1 cellular context compared by ENCODE assay signal in genomic region chr2:96685592-96686459, GRCh38.
TF ChIP-seq lines count a peak whose summit lies in the region.

No MANE protein-coding gene starts in this region.

TF ChIP-seq in HepG2, 621 proteins besides CTCF, POLR2A, EP300 and RAD21 (continued from another document and continues in another):
- no peak for TF ChIP-seq USF2 (IDR thresholded peaks at IDR 0.05; ENCODE audit: low read depth, low read length)
- TF ChIP-seq USF2 (CRISPR knock-in tag; IDR thresholded peaks at IDR 0.05; ENCODE audit: borderline replicate concordance): no peak
- peak; percentile 100 for TF ChIP-seq ZNF343 (CRISPR knock-in tag; IDR thresholded peaks at IDR 0.05)
- TF ChIP-seq SRSF9 (IDR thresholded peaks at IDR 0.05; ENCODE audit: borderline replicate concordance, insufficient read depth, low read depth, low read length, poor library complexity, severe bottlenecking): no peak
- TF ChIP-seq ZSCAN9 (CRISPR knock-in tag; IDR thresholded peaks at IDR 0.05; ENCODE audit: borderline replicate concordance): 0 out of 2 replicates have a peak, but pooled peaks have one; percentile 67
- TF ChIP-seq ZBTB34 (CRISPR knock-in tag; IDR thresholded peaks at IDR 0.05): no peak
- TF ChIP-seq CCAR2 (optimal IDR thresholded peaks at IDR 0.05; ENCODE audit: low read depth, low read length): no peak
- TF ChIP-seq PPARG (CRISPR knock-in tag; conservative IDR thresholded peaks at IDR 0.05): peak; percentile 84
- TF ChIP-seq ZNF281 (CRISPR knock-in tag; IDR thresholded peaks at IDR 0.05; ENCODE audit: borderline replicate concordance): peak; percentile 24; the same call in 1 of the 2 replicates
- TF ChIP-seq HOXA5 (CRISPR knock-in tag; IDR thresholded peaks at IDR 0.05): no peak
- TF ChIP-seq ZNF3 (CRISPR knock-in tag; IDR thresholded peaks at IDR 0.05): no peak
- peak; percentile 91; the same call in 1 of the 2 replicates for TF ChIP-seq ZSCAN21 (CRISPR knock-in tag; IDR thresholded peaks at IDR 0.05; ENCODE audit: borderline replicate concordance)
- TF ChIP-seq ZNF724P (CRISPR knock-in tag; IDR thresholded peaks at IDR 0.05; ENCODE audit: borderline replicate concordance): no peak
- 0 out of 2 replicates have a peak, but pooled peaks have one; percentile 45 for TF ChIP-seq ZNF512 (CRISPR knock-in tag; IDR thresholded peaks at IDR 0.05)
- TF ChIP-seq MBD4 (IDR thresholded peaks at IDR 0.05; ENCODE audit: borderline replicate concordance, low read length): no peak
- no peak for TF ChIP-seq NPAS2 (CRISPR knock-in tag; IDR thresholded peaks at IDR 0.05; ENCODE audit: borderline replicate concordance)
- no peak for TF ChIP-seq SIN3A (IDR thresholded peaks at IDR 0.05; ENCODE audit: borderline replicate concordance, low read depth, low read length)
- TF ChIP-seq SOX13 (IDR thresholded peaks at IDR 0.05): no peak
- TF ChIP-seq SOX13 (CRISPR knock-in tag; conservative IDR thresholded peaks at IDR 0.05 in 1 of 2, IDR thresholded peaks at IDR 0.05 in 1 of 2): 0 out of 4 replicates have a peak, but pooled peaks of 1 of the 2 experiments have one; percentile 32
- TF ChIP-seq FOXO4 (CRISPR knock-in tag; conservative IDR thresholded peaks at IDR 0.05): no peak
- TF ChIP-seq MXD1 (CRISPR knock-in tag; IDR thresholded peaks at IDR 0.05): no peak
- TF ChIP-seq ZNF569 (CRISPR knock-in tag; IDR thresholded peaks at IDR 0.05; ENCODE audit: borderline replicate concordance): no peak
- peak; percentile 68; the same call in 1 of the 2 replicates for TF ChIP-seq ETV6 (CRISPR knock-in tag; conservative IDR thresholded peaks at IDR 0.05)
- no peak for TF ChIP-seq ZNF275 (CRISPR knock-in tag; IDR thresholded peaks at IDR 0.05; ENCODE audit: borderline replicate concordance)
- peak; percentile 66; the same call in 1 of the 2 replicates for TF ChIP-seq ZNF280D (CRISPR knock-in tag; IDR thresholded peaks at IDR 0.05)
- TF ChIP-seq ATM (IDR thresholded peaks at IDR 0.05; ENCODE audit: borderline replicate concordance): no peak
- TF ChIP-seq ZSCAN31 (CRISPR knock-in tag; IDR thresholded peaks at IDR 0.05; ENCODE audit: low read depth): no peak; the same call in 1 of the 2 replicates
- TF ChIP-seq DMTF1 (CRISPR knock-in tag; IDR thresholded peaks at IDR 0.05): no peak
- TF ChIP-seq DR1 (CRISPR knock-in tag; IDR thresholded peaks at IDR 0.05): no peak
- no peak for TF ChIP-seq RORA (CRISPR knock-in tag; IDR thresholded peaks at IDR 0.05)
- TF ChIP-seq ONECUT2 (CRISPR knock-in tag; IDR thresholded peaks at IDR 0.05): no peak
- TF ChIP-seq ZC3H13 (CRISPR knock-in tag; IDR thresholded peaks at IDR 0.05): no peak
- no peak for TF ChIP-seq ZNF564 (CRISPR knock-in tag; IDR thresholded peaks at IDR 0.05)
- TF ChIP-seq NCOA5 (CRISPR knock-in tag; IDR thresholded peaks at IDR 0.05): no peak
- no peak for TF ChIP-seq ESRRA (CRISPR knock-in tag; IDR thresholded peaks at IDR 0.05; ENCODE audit: low read depth)
- TF ChIP-seq SIX1 (CRISPR knock-in tag; IDR thresholded peaks at IDR 0.05; ENCODE audit: borderline replicate concordance): no peak
- no peak for TF ChIP-seq XBP1 (CRISPR knock-in tag; IDR thresholded peaks at IDR 0.05)
- no peak for TF ChIP-seq CENPX (CRISPR knock-in tag; IDR thresholded peaks at IDR 0.05)
- no peak for TF ChIP-seq ZBTB44 (CRISPR knock-in tag; IDR thresholded peaks at IDR 0.05)
- TF ChIP-seq ZNF775 (CRISPR knock-in tag; IDR thresholded peaks at IDR 0.05; ENCODE audit: borderline replicate concordance): no peak
- TF ChIP-seq RCOR2 (CRISPR knock-in tag; IDR thresholded peaks at IDR 0.05): 0 out of 2 replicates have a peak, but pooled peaks have one; percentile 14
- no peak for TF ChIP-seq NFE2L2 (IDR thresholded peaks at IDR 0.05; ENCODE audit: low read length)
- no peak for TF ChIP-seq ZNF207 (IDR thresholded peaks at IDR 0.05; ENCODE audit: borderline replicate concordance)
- no peak for TF ChIP-seq CBX2 (IDR thresholded peaks at IDR 0.05; ENCODE audit: low read depth, low read length)
- no peak for TF ChIP-seq CBX2 (CRISPR knock-in tag; IDR thresholded peaks at IDR 0.05; ENCODE audit: low read depth)
- TF ChIP-seq CHD4 (IDR thresholded peaks at IDR 0.05; ENCODE audit: borderline replicate concordance, low read length): no peak
